In genomic region chr19:42284066-42284501, GRCh38 we compare ENCODE assay signal across 1 cellular context.
TF ChIP-seq lines count a peak whose summit lies in the region.

No MANE protein-coding gene starts in this region.

TF ChIP-seq in K562, 482 proteins besides CTCF, POLR2A, EP300 and RAD21 (continues in another document):
- TF ChIP-seq ZNF668 (CRISPR knock-in tag; IDR thresholded peaks at IDR 0.05), result no peak
- no peak for TF ChIP-seq ZSCAN32 (CRISPR knock-in tag; IDR thresholded peaks at IDR 0.05)
- no peak for TF ChIP-seq KLF13 (tag; IDR thresholded peaks at IDR 0.05; ENCODE audit: borderline replicate concordance, low read depth)
- TF ChIP-seq CREB1 (IDR thresholded peaks at IDR 0.05), result peak; percentile 73; the same call in 1 of the 2 replicates
- no peak for TF ChIP-seq CREB1 (CRISPR knock-in tag; IDR thresholded peaks at IDR 0.05)
- no peak for TF ChIP-seq CHD4 (IDR thresholded peaks at IDR 0.05; ENCODE audit: insufficient read depth, insufficient replicate concordance, low read depth, low read length, poor library complexity, severe bottlenecking)
- TF ChIP-seq FOXA3 (CRISPR knock-in tag; conservative IDR thresholded peaks at IDR 0.05 in 1 of 2, IDR thresholded peaks at IDR 0.05 in 1 of 2), result no peak
- no peak for TF ChIP-seq ZZZ3 (IDR thresholded peaks at IDR 0.05)
- TF ChIP-seq THAP12 (CRISPR knock-in tag; IDR thresholded peaks at IDR 0.05), result peak; percentile 76
- no peak for TF ChIP-seq ETV6 (IDR thresholded peaks at IDR 0.05; ENCODE audit: borderline replicate concordance in 1 of 2, low read depth in 2 of 2, low read length in 1 of 2)
- no peak for TF ChIP-seq ETV6 (CRISPR knock-in tag; IDR thresholded peaks at IDR 0.05; ENCODE audit: borderline replicate concordance)
- TF ChIP-seq U2AF1 (optimal IDR thresholded peaks at IDR 0.05; ENCODE audit: low read depth, low read length), result no peak
- TF ChIP-seq NONO (IDR thresholded peaks at IDR 0.05; ENCODE audit: low read depth in 2 of 2, low read length in 1 of 2), result peak in 1 of 2 experiments; percentile 91; a peak in 2 of 4 replicates
- no peak for TF ChIP-seq ZNF165 (CRISPR knock-in tag; IDR thresholded peaks at IDR 0.05; ENCODE audit: borderline replicate concordance)
- TF ChIP-seq EWSR1 (IDR thresholded peaks at IDR 0.05; ENCODE audit: borderline replicate concordance, low read depth, partially characterized antibody), result no peak
- TF ChIP-seq BRD9 (IDR thresholded peaks at IDR 0.05; ENCODE audit: low read depth, partially characterized antibody), result no peak
- no peak for TF ChIP-seq DEAF1 (CRISPR knock-in tag; IDR thresholded peaks at IDR 0.05)
- TF ChIP-seq NR3C1 (CRISPR knock-in tag; IDR thresholded peaks at IDR 0.05), result no peak
- no peak for TF ChIP-seq THRA (IDR thresholded peaks at IDR 0.05)
- no peak for TF ChIP-seq ZNF780A (CRISPR knock-in tag; IDR thresholded peaks at IDR 0.05)
- peak; percentile 35 for TF ChIP-seq SMAD4 (CRISPR knock-in tag; conservative IDR thresholded peaks at IDR 0.05)
- TF ChIP-seq IRF1 (CRISPR knock-in tag; IDR thresholded peaks at IDR 0.05; ENCODE audit: borderline replicate concordance), result no peak
- no peak for TF ChIP-seq ZNF444 (CRISPR knock-in tag; IDR thresholded peaks at IDR 0.05)
- TF ChIP-seq SNIP1 (IDR thresholded peaks at IDR 0.05; ENCODE audit: low read depth), result no peak
- no peak for TF ChIP-seq FOXP1 (CRISPR knock-in tag; IDR thresholded peaks at IDR 0.05)
- TF ChIP-seq RB1 (IDR thresholded peaks at IDR 0.05; ENCODE audit: low read depth), result peak; percentile 81; the same call in 1 of the 2 replicates
- no peak for TF ChIP-seq TAF9B (IDR thresholded peaks at IDR 0.05; ENCODE audit: partially characterized antibody)
- TF ChIP-seq NRF1 (conservative IDR thresholded peaks at IDR 0.05 in 1 of 2, IDR thresholded peaks at IDR 0.05 in 1 of 2), result peak in 1 of 2 experiments; percentile 31; a peak in 2 of 4 replicates
- no peak for TF ChIP-seq FOXO4 (CRISPR knock-in tag; IDR thresholded peaks at IDR 0.05)
- TF ChIP-seq NFIX (CRISPR knock-in tag; IDR thresholded peaks at IDR 0.05; ENCODE audit: low read depth), result no peak
- TF ChIP-seq NCOA6 (IDR thresholded peaks at IDR 0.05), result no peak
- no peak for TF ChIP-seq HSF4 (CRISPR knock-in tag; IDR thresholded peaks at IDR 0.05; ENCODE audit: borderline replicate concordance)
- no peak for TF ChIP-seq POLR2AphosphoS2 (IDR thresholded peaks at IDR 0.05; ENCODE audit: low read length)
- no peak for TF ChIP-seq IFI16 (CRISPR knock-in tag; IDR thresholded peaks at IDR 0.05)
- TF ChIP-seq CREB3L1 (IDR thresholded peaks at IDR 0.05; ENCODE audit: borderline replicate concordance, low read depth), result no peak
- no peak for TF ChIP-seq ZNF253 (CRISPR knock-in tag; conservative IDR thresholded peaks at IDR 0.05)
- TF ChIP-seq BRF1 (IDR thresholded peaks at IDR 0.05; ENCODE audit: borderline replicate concordance, extremely low read depth, insufficient read length), result no peak
- peak; percentile 89; the same call in 1 of the 2 replicates for TF ChIP-seq ZBTB7A (IDR thresholded peaks at IDR 0.05; ENCODE audit: borderline replicate concordance, control insufficient read depth, low read depth, low read length)
- TF ChIP-seq MAZ (CRISPR knock-in tag; conservative IDR thresholded peaks at IDR 0.05 in 1 of 2, IDR thresholded peaks at IDR 0.05 in 1 of 2), result peak; percentile 54 to 94
- no peak for TF ChIP-seq CBFA2T2 (conservative IDR thresholded peaks at IDR 0.05)
- no peak for TF ChIP-seq GTF2B (IDR thresholded peaks at IDR 0.05; ENCODE audit: extremely low read depth, insufficient read length)
- no peak for TF ChIP-seq MTA1 (IDR thresholded peaks at IDR 0.05; ENCODE audit: borderline replicate concordance)
- TF ChIP-seq HMGN3 (IDR thresholded peaks at IDR 0.05; ENCODE audit: borderline replicate concordance, extremely low read depth, insufficient read length, low read depth, low read length), result peak; percentile 39
- TF ChIP-seq CBX2 (IDR thresholded peaks at IDR 0.05; ENCODE audit: insufficient read depth, low read length, poor library complexity, severe bottlenecking), result no peak
- no peak for TF ChIP-seq ZFPM2 (CRISPR knock-in tag; IDR thresholded peaks at IDR 0.05)
- no peak for TF ChIP-seq ELF4 (CRISPR knock-in tag; IDR thresholded peaks at IDR 0.05)
- TF ChIP-seq ZNF124 (CRISPR knock-in tag; IDR thresholded peaks at IDR 0.05), result no peak
- no peak for TF ChIP-seq GABPB1 (CRISPR knock-in tag; IDR thresholded peaks at IDR 0.05)
- TF ChIP-seq ZNF764 (CRISPR knock-in tag; IDR thresholded peaks at IDR 0.05; ENCODE audit: low read depth), result no peak
- TF ChIP-seq NR2C2 (CRISPR knock-in tag; IDR thresholded peaks at IDR 0.05), result no peak
- TF ChIP-seq NR2C2 (tag; IDR thresholded peaks at IDR 0.05), result peak; percentile 70
- TF ChIP-seq RBBP5 (IDR thresholded peaks at IDR 0.05; ENCODE audit: borderline replicate concordance, insufficient read depth, low read length, poor library complexity, severe bottlenecking), result peak; percentile 24
- TF ChIP-seq ZNF507 (tag; conservative IDR thresholded peaks at IDR 0.05), result no peak
- TF ChIP-seq BHLHE40 (IDR thresholded peaks at IDR 0.05; ENCODE audit: low read length), result peak; percentile 59; the same call in 1 of the 2 replicates
- TF ChIP-seq CEBPG (CRISPR knock-in tag; IDR thresholded peaks at IDR 0.05), result no peak
- TF ChIP-seq CEBPG (tag; conservative IDR thresholded peaks at IDR 0.05 in 1 of 2, IDR thresholded peaks at IDR 0.05 in 1 of 2), result no peak
- no peak for TF ChIP-seq PCBP1 (IDR thresholded peaks at IDR 0.05; ENCODE audit: low read depth, low read length, poor library complexity, severe bottlenecking)
- peak; percentile 99 for TF ChIP-seq VEZF1 (CRISPR knock-in tag; IDR thresholded peaks at IDR 0.05)
- TF ChIP-seq SNAPC5 (CRISPR knock-in tag; IDR thresholded peaks at IDR 0.05), result no peak
